Comparison of ENCODE assay signal across 14 cellular contexts in genomic region chr2:173806761-173807160, GRCh38.
"Had no signal": no experiment of that assay in that cellular context is flagged by ENCODE, and none has a peak within 500 bp of the region (broad histone marks: within the 10 kb centered on the region; RNA-seq: fewer than 3 reads in every experiment).

No MANE protein-coding gene starts in this region.

- H3K9me3 Mint-ChIP-seq: effector memory CD8-positive, alpha-beta T cell had no signal

- H3K4me1 ChIP-seq: testis had no signal

- H3K27me3 ChIP-seq: testis had no signal

- ATAC-seq: effector memory CD8-positive, alpha-beta T cell; left lobe of liver; SK-N-SH treated with all-trans-retinoic acid at 6 μM for 48 hours had no signal

- H3K4me3 Mint-ChIP-seq: effector memory CD8-positive, alpha-beta T cell; nephron progenitor cell; stimulated activated naive CD8-positive, alpha-beta T cell treated with anti-CD3 and anti-CD28 coated beads, Interleukin-15, Interleukin-2, amounts not matched to agents 100 ng/mL and 50 ng/mL, for 24 hours had no signal

- H3K4me3 ChIP-seq: coronary artery, testis had no signal

- DNase-seq: activated naive CD4-positive, alpha-beta T cell treated with anti-CD3 and anti-CD28 coated beads, Interleukin-2, amount 50 U/mL, for 16 hours; activated T-cell treated with anti-CD3 and anti-CD28 coated beads, Interleukin-2, amount 50 U/mL, for 1 hour; amygdala; caudate nucleus; effector memory CD8-positive, alpha-beta T cell; glutamatergic neuron; nephron progenitor cell; stimulated activated CD4-positive, alpha-beta T cell treated with anti-CD3 and anti-CD28 coated beads, Interleukin-4, amount 100 ng/mL, for 24 hours; T-helper 2 cell; testis had no signal

- H3K27ac Mint-ChIP-seq: effector memory CD8-positive, alpha-beta T cell; nephron progenitor cell; stimulated activated naive CD8-positive, alpha-beta T cell treated with anti-CD3 and anti-CD28 coated beads, Interleukin-15, Interleukin-2, amounts not matched to agents 100 ng/mL and 50 ng/mL, for 24 hours had no signal

- H3K9me3 ChIP-seq: testis had no signal

- H3K27ac ChIP-seq: coronary artery, testis had no signal
